ENCODE assay signal across 6 cellular contexts in genomic region chr16:2212362-2213324, GRCh38. TPM values are rescaled to one million over a fixed set of nuclear protein-coding genes. Genes with fewer than 3 reads are reported as not detected.
DNase-seq lines count a peak whose midpoint lies in the region; TF ChIP-seq lines count a peak whose summit lies in the region.

No MANE protein-coding gene starts in this region.

- peak overlapping the region; percentile 83 to 94 (median 89) for H3K9ac ChIP-seq in BLaER1 treated with 17β-estradiol and CSF1 and Interleukin-3, amounts not matched to agents 10 nM and 100 nM
- H3K9ac ChIP-seq in OCI-LY1 (ENCODE audit: low read length): peak overlapping the region; percentile 84

- no peak for TF ChIP-seq CTCF in OCI-LY1 (IDR thresholded peaks at IDR 0.05; ENCODE audit: low read length)
- no peak for TF ChIP-seq CTCF in right atrium auricular region (IDR thresholded peaks at IDR 0.05)

- peak overlapping the region; percentile 83 to 98 (median 94) for H3K4me3 ChIP-seq in BLaER1 treated with 17β-estradiol and CSF1 and Interleukin-3, amounts not matched to agents 10 nM and 100 nM
- H3K4me3 ChIP-seq in OCI-LY1 (ENCODE audit: low read depth, low read length, poor library complexity, severe bottlenecking): peak overlapping the region; percentile 90
- peak overlapping the region; percentile 60 to 89 for H3K4me3 ChIP-seq in right atrium auricular region

- H3K9me3 ChIP-seq in BLaER1 treated with 17β-estradiol and CSF1 and Interleukin-3, amounts not matched to agents 10 nM and 100 nM (replicated peaks in 1 of 11): no peaks in the 10 kb centered on the region
- H3K9me3 ChIP-seq in OCI-LY1 (ENCODE audit: low read length) (no peaks in the 10 kb centered on the region), right atrium auricular region (no peaks in the 10 kb centered on the region)

- DNase-seq in right atrium auricular region (ENCODE audit: low spot score) (no peak), NCI-H1048 (lab: John Stamatoyannopoulos, UW) (no peak), GM03348 (ENCODE audit: low spot score) (no peak)
- no peak for DNase-seq in stimulated activated naive CD4-positive, alpha-beta T cell (lab: John Stamatoyannopoulos, UW)

- H3K9me2 ChIP-seq in OCI-LY1 (ENCODE audit: low read depth, low read length): no peaks in the 10 kb centered on the region

- peak overlapping the region in 5 of 11 experiments; percentile 4 to 84 (median 35); a peak in 6 of 22 replicates for H3K27ac ChIP-seq in BLaER1 treated with 17β-estradiol and CSF1 and Interleukin-3, amounts not matched to agents 10 nM and 100 nM
- H3K27ac ChIP-seq in OCI-LY1 (ENCODE audit: low read depth, low read length, poor library complexity, severe bottlenecking) (peak overlapping the region; percentile 22), right atrium auricular region (peak overlapping the region; percentile 85)

- H3K27me3 ChIP-seq in BLaER1 treated with 17β-estradiol and CSF1 and Interleukin-3, amounts not matched to agents 10 nM and 100 nM: no peaks in the 10 kb centered on the region
- H3K27me3 ChIP-seq in OCI-LY1 (ENCODE audit: insufficient read depth, low read length) (no peaks in the 10 kb centered on the region), right atrium auricular region (no peaks in the 10 kb centered on the region)

- peaks cover 23 to 41% (median 33%) of the 10 kb centered on the region in 10 experiments for H3K4me1 ChIP-seq in BLaER1 treated with 17β-estradiol and CSF1 and Interleukin-3, amounts not matched to agents 10 nM and 100 nM
- H3K4me1 ChIP-seq in OCI-LY1 (ENCODE audit: insufficient read depth, low read length, severe bottlenecking) (peaks cover 30% of the 10 kb centered on the region), right atrium auricular region (peaks cover 0 to 32% of the 10 kb centered on the region in 2 donors)

- peaks cover 8 to 65% (median 36%) of the 10 kb centered on the region in 11 experiments; a peak in 20 of 22 replicates for H4K20me1 ChIP-seq in BLaER1 treated with 17β-estradiol and CSF1 and Interleukin-3, amounts not matched to agents 10 nM and 100 nM
- H4K20me1 ChIP-seq in OCI-LY1 (ENCODE audit: insufficient read depth, low read length): no peaks in the 10 kb centered on the region

- peaks cover 6% of the 10 kb centered on the region for H3K79me2 ChIP-seq in OCI-LY1 (ENCODE audit: insufficient read depth, low read length)

- H3F3A ChIP-seq in OCI-LY1 (ENCODE audit: insufficient read depth, low read length): peaks cover 6% of the 10 kb centered on the region

- H3K36me3 ChIP-seq in BLaER1 treated with 17β-estradiol and CSF1 and Interleukin-3, amounts not matched to agents 10 nM and 100 nM: peaks cover 33 to 53% (median 41%) of the 10 kb centered on the region in 11 experiments
- H3K36me3 ChIP-seq in OCI-LY1 (ENCODE audit: insufficient read depth, low read length) (peaks cover 26% of the 10 kb centered on the region; the same call in 1 of the 2 replicates), right atrium auricular region (peaks cover 23% of the 10 kb centered on the region)

- H2AFZ ChIP-seq in OCI-LY1 (ENCODE audit: low read length): no peak overlapping the region

- peak overlapping the region; percentile 95 to 100 (median 99) for H3K4me2 ChIP-seq in BLaER1 treated with 17β-estradiol and CSF1 and Interleukin-3, amounts not matched to agents 10 nM and 100 nM
- H3K4me2 ChIP-seq in OCI-LY1 (ENCODE audit: low read length): peak overlapping the region; percentile 100

RNA-seq across cellular contexts. Expression of gene BRICD5, which starts 2.0 kb away (rescaled TPM):
- total RNA-seq in right atrium auricular region: 1 to 10 TPM; 1.2 to 1.6 TPM

RNA-seq across cellular contexts. Expression of gene PGP, which starts 2.0 kb away (rescaled TPM):
- total RNA-seq in right atrium auricular region: 10 to 100 TPM; 15.5 to 17.7 TPM

RNA-seq across cellular contexts. Expression of gene MLST8, which starts 7.4 kb away (rescaled TPM):
- total RNA-seq in right atrium auricular region: 10 to 100 TPM; 35.6 to 45.0 TPM

RNA-seq across cellular contexts. Expression of gene E4F1, which starts 10.7 kb away (rescaled TPM):
- total RNA-seq in right atrium auricular region: 10 to 100 TPM; 10.0 to 16.7 TPM

RNA-seq across cellular contexts. Expression of gene CASKIN1, which starts 16.2 kb away (rescaled TPM):
- 1 to 10 TPM; 3.5 to 4.3 TPM for total RNA-seq in right atrium auricular region
